ENCODE assay signal across 8 cellular contexts in the genomic region with DNA sequence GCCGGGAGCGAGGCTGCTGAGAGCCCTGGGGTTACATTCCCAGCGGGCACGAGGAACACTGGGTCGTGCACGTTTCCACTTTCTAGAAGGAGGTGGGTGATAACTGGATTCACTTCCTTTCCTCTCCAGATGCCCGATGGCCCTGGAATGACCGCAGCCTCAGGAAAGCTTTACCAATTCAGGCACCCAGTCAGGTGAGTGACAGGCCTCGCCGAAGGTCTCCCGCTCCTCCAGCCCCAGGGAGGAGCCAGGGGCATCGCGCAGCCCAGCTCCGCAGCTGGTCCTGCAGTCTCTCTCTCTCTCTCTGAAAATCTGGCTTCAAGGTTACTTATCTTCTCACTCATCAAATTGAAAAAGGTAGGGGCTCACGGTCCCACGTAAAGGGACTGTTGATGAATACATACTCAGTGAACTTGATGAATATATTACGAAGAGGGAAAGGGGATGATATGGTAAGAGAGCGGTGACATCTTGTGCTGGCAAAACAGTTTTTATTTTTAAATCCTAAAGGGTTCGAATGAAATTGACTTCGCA. TPM values are rescaled to one million over a fixed set of nuclear protein-coding genes. Genes with fewer than 3 reads are reported as not detected.
DNase-seq lines count a peak whose midpoint lies in the region; ATAC-seq lines count a peak whose summit lies in the region.

No MANE protein-coding gene starts in this region.

- peaks cover 5% of the 10 kb centered on the region in 2 donors for H3K4me1 ChIP-seq in neuronal stem cell (ENCODE audit: control insufficient read depth in 2 of 2, insufficient read depth in 1 of 2, low read depth in 1 of 2, low read length in 2 of 2)

- no peak overlapping the region for H2BK5ac ChIP-seq in neuronal stem cell (ENCODE audit: low read length)

- H2BK120ac ChIP-seq in neuronal stem cell (ENCODE audit: low read depth, low read length) = no peak overlapping the region

- no peak for ATAC-seq in left colon

- peak overlapping the region; percentile 96 for H3K4me2 ChIP-seq in neuronal stem cell (ENCODE audit: insufficient read depth, low read length, poor library complexity, severe bottlenecking)

- H3K18ac ChIP-seq in neuronal stem cell (ENCODE audit: low read length) = peak overlapping the region; percentile 59

- no CpG with 5 or more reads among the region's 20 CpGs for WGBS in neuronal stem cell (ENCODE audit: extremely low coverage in 2 of 2, insufficient read length in 2 of 2, insufficient replicate concordance in 1 of 2), 2 donors

- H3K27ac ChIP-seq in neuronal stem cell (replicated peaks; ENCODE audit: low read length) = no peak overlapping the region

- peak overlapping the region; percentile 46 for H2AK5ac ChIP-seq in neuronal stem cell (ENCODE audit: low read depth, low read length)

- H3K79me1 ChIP-seq in neuronal stem cell (ENCODE audit: low read depth, low read length) = no peaks in the 10 kb centered on the region

- peak overlapping the region; percentile 96 for H2AFZ ChIP-seq in neuronal stem cell (ENCODE audit: low read length)

- H2BK15ac ChIP-seq in neuronal stem cell (ENCODE audit: low read length) = no peak overlapping the region

- DNase-seq in DMS53 treated with DMSO at 0.1 percent for 48 hours (lab: John Stamatoyannopoulos, UW; ENCODE audit: unreplicated experiment) = peak; percentile 67
- peak; percentile 68 for DNase-seq in NCI-H1105 treated with DMSO at 0.1 percent for 48 hours (lab: John Stamatoyannopoulos, UW)
- peak; percentile 47 for DNase-seq in cerebellum (ENCODE audit: low spot score)
- DNase-seq in neuronal stem cell (ENCODE audit: low spot score) = no peak
- DNase-seq in NCI-H128 (lab: John Stamatoyannopoulos, UW; ENCODE audit: unreplicated experiment) = no peak
- DNase-seq in putamen (ENCODE audit: low spot score) = no peak
- no peak for DNase-seq in left colon
- DNase-seq in germinal center (ENCODE audit: low spot score) = no peak

- peak overlapping the region; percentile 47 to 80 for H3K4me3 ChIP-seq in neuronal stem cell (ENCODE audit: low read length in 2 of 2)

- H3K14ac ChIP-seq in neuronal stem cell (ENCODE audit: low read length) = peak overlapping the region; percentile 71

- intact Hi-C loops in left colon (cut with DNase I, micrococcal nuclease) = no loop called here

- H3K27me3 ChIP-seq in neuronal stem cell (ENCODE audit: control insufficient read depth in 3 of 3, insufficient read depth in 3 of 3, low read depth in 1 of 3, low read length in 3 of 3) = peaks cover 6 to 72% (median 31%) of the 10 kb centered on the region in 3 experiments

- no peak overlapping the region for H4K91ac ChIP-seq in neuronal stem cell (ENCODE audit: low read depth, low read length, poor library complexity)

- H3K36me3 ChIP-seq in neuronal stem cell (replicated peaks in 1 of 2; ENCODE audit: control insufficient read depth in 2 of 2, insufficient read depth in 2 of 2, low read length in 2 of 2) = no peaks in the 10 kb centered on the region

- no peak overlapping the region for H2BK12ac ChIP-seq in neuronal stem cell (ENCODE audit: low read length)

- H3K9ac ChIP-seq in neuronal stem cell (ENCODE audit: low read depth, low read length, poor library complexity) = peak overlapping the region; percentile 70

- H3K4ac ChIP-seq in neuronal stem cell (ENCODE audit: low read length) = no peak overlapping the region

- H3K9me3 ChIP-seq in neuronal stem cell (replicated peaks in 1 of 2; ENCODE audit: control insufficient read depth in 2 of 2, insufficient read depth in 1 of 2, low read depth in 1 of 2, low read length in 2 of 2) = no peaks in the 10 kb centered on the region

- H3K23ac ChIP-seq in neuronal stem cell (ENCODE audit: low read depth, low read length, poor library complexity) = peak overlapping the region; percentile 55

- H4K8ac ChIP-seq in neuronal stem cell (ENCODE audit: low read depth, low read length) = no peak overlapping the region

RNA-seq across cellular contexts. Expression of gene RIPPLY2, which starts 0.9 kb away (rescaled TPM):
- total RNA-seq in cerebellum (8.0 TPM), left colon (under 1 TPM in 1 of 2 donors, not detected in 1; 0.22 TPM)
- 0.43 TPM for polyA plus RNA-seq in neuronal stem cell (2013, experiment 1 of 2)
- polyA plus RNA-seq in neuronal stem cell (2013, experiment 2 of 2) = 0.37 TPM

RNA-seq across cellular contexts. Expression of gene CYB5R4, which starts 5.5 kb away (rescaled TPM):
- total RNA-seq in cerebellum (11.3 TPM), left colon (10 to 100 TPM; 30.5 to 31.9 TPM)
- 5.9 TPM for polyA plus RNA-seq in neuronal stem cell (2013, experiment 1 of 2)
- polyA plus RNA-seq in neuronal stem cell (2013, experiment 2 of 2) = 7.0 TPM

Comparison
In these comparisons a context has a peak if more than half of its experiments do, and no peak if none do; other contexts are left out.
1. DNase-seq: peak in DMS53 treated with DMSO at 0.1 percent for 48 hours (single experiment), NCI-H1105 treated with DMSO at 0.1 percent for 48 hours (single experiment) and cerebellum (single experiment); none in neuronal stem cell (single experiment), NCI-H128 (single experiment), putamen (single experiment), left colon (0 of 2) and germinal center (single experiment).